ENCODE assay signal across 18 cellular contexts in genomic region chr1:232045134-232045533, GRCh38.
DNase-seq lines count a peak whose midpoint lies in the region; ATAC-seq and TF ChIP-seq lines count a peak whose summit lies in the region.
"Had no signal": no experiment of that assay in that cellular context is flagged by ENCODE, and none has a peak within 500 bp of the region (broad histone marks: within the 10 kb centered on the region; RNA-seq: fewer than 3 reads in every experiment).

No MANE protein-coding gene starts in this region.

- H2BK20ac ChIP-seq in H9 (ENCODE audit: low read depth, low read length, poor library complexity, severe bottlenecking), result no peak overlapping the region

- H4K91ac ChIP-seq in H9 (ENCODE audit: insufficient read length, low read depth, low read length), result no peak overlapping the region

- no peaks in the 10 kb centered on the region for H3K27me3 Mint-ChIP-seq in glutamatergic neuron (ENCODE audit: unreplicated experiment)
- H3K27me3 Mint-ChIP-seq in H9 (ENCODE audit: low read depth), result peaks cover 1% of the 10 kb centered on the region; the same call in 1 of the 2 replicates

- TF ChIP-seq CTCF in mammary epithelial cell (conservative IDR thresholded peaks at IDR 0.05 in 1 of 2, IDR thresholded peaks at IDR 0.05 in 1 of 2; ENCODE audit: extremely low read depth in 1 of 2, insufficient read depth in 1 of 2, low read depth in 1 of 2, low read length in 2 of 2), result no peak
- TF ChIP-seq CTCF in breast epithelium (IDR thresholded peaks at IDR 0.05), result no peak
- no peak for TF ChIP-seq CTCF in glutamatergic neuron (IDR thresholded peaks at IDR 0.05; ENCODE audit: partially characterized antibody, unreplicated experiment)
- TF ChIP-seq CTCF in H9 (conservative IDR thresholded peaks at IDR 0.05), result no peak

- dilution Hi-C loops in mammary epithelial cell (cut with HindIII; ENCODE audit: low sequenced_read_pairs), result no loop called here

- TF ChIP-seq POLR2A in breast epithelium (IDR thresholded peaks at IDR 0.05), result no peak

- no peak overlapping the region for H2BK15ac ChIP-seq in H9 (ENCODE audit: low read depth, low read length)

- no peaks in the 10 kb centered on the region for H3K9me3 ChIP-seq in mammary epithelial cell (replicated peaks; ENCODE audit: insufficient read depth, low read length)
- H3K9me3 ChIP-seq in breast epithelium, result no peaks in the 10 kb centered on the region
- H3K9me3 ChIP-seq in H9 (ENCODE audit: control insufficient read depth, low read depth, low read length), result no peaks in the 10 kb centered on the region
- H3K9me3 ChIP-seq: BE2C, SK-N-SH had no signal

- H3K23ac ChIP-seq in H9 (ENCODE audit: insufficient read length, low read depth, low read length), result no peak overlapping the region

- no peak for DNase-seq in mammary epithelial cell
- no peak for DNase-seq in breast epithelium (ENCODE audit: low spot score in 2 of 2)
- DNase-seq in NCI-H345 treated with DMSO at 0.1 percent for 48 hours (lab: John Stamatoyannopoulos, UW; ENCODE audit: unreplicated experiment), result peak; percentile 73
- no peak for DNase-seq in glutamatergic neuron
- DNase-seq in H9, result no peak
- DNase-seq: BE2C, DMS79, HCEC 1CT, Kasumi-1, NCI-H1436, NCI-H2029, NCI-H510A, NCI-H82, SIG-M5, SK-N-SH had no signal

- H3K23me2 ChIP-seq in H9 (ENCODE audit: insufficient read length, low read depth, low read length, poor library complexity, severe bottlenecking), result no peaks in the 10 kb centered on the region

- no peak overlapping the region for H4K5ac ChIP-seq in H9 (ENCODE audit: insufficient read length, low read depth, low read length)

- peaks cover 28% of the 10 kb centered on the region for H3K4me1 Mint-ChIP-seq in glutamatergic neuron (ENCODE audit: low read depth, unreplicated experiment)
- H3K4me1 Mint-ChIP-seq in H9, result peaks cover 21 to 26% of the 10 kb centered on the region in 2 experiments

- H3T11ph ChIP-seq in H9 (ENCODE audit: low read length), result no peak overlapping the region

- H3K9ac ChIP-seq in mammary epithelial cell (ENCODE audit: insufficient read depth, low read length) (no peak overlapping the region), H9 (ENCODE audit: extremely low read depth, insufficient read length, low read length) (no peak overlapping the region)
- H3K9ac ChIP-seq: SK-N-SH had no signal

- no TSS peak for BruUV-seq in mammary epithelial cell (replicated peaks; lab: Mats Ljungman, UMichigan)

- H3K27ac Mint-ChIP-seq in glutamatergic neuron (ENCODE audit: unreplicated experiment), result peak overlapping the region; percentile 65
- H3K27ac Mint-ChIP-seq in H9, result peak overlapping the region in 1 of 3 experiments; percentile 21; a peak in 3 of 7 replicates

- peak overlapping the region; percentile 7 for H3K4me3 Mint-ChIP-seq in glutamatergic neuron (ENCODE audit: unreplicated experiment)
- peak overlapping the region in 1 of 2 experiments; percentile 33; a peak in 3 of 5 replicates for H3K4me3 Mint-ChIP-seq in H9

- H3K27ac ChIP-seq in mammary epithelial cell (ENCODE audit: insufficient read depth, low read depth, low read length) (no peak overlapping the region), breast epithelium (no peak overlapping the region), H9 (ENCODE audit: insufficient read length, low read depth, low read length) (no peak overlapping the region)

- in situ Hi-C loops in mammary epithelial cell (cut with MboI; ENCODE audit: low sequenced_read_pairs in 2 of 2), result no loop called here

- CTCF ChIA-PET in mammary epithelial cell (lab: Charles Lee; ENCODE audit: low non-redundant PET), result no interaction called here

- H3K36me3 ChIP-seq in mammary epithelial cell (ENCODE audit: insufficient read depth, low read length) (no peaks in the 10 kb centered on the region), breast epithelium (no peaks in the 10 kb centered on the region)
- H3K36me3 ChIP-seq: BE2C had no signal

- no peak overlapping the region for H3K14ac ChIP-seq in H9 (ENCODE audit: insufficient read depth, low read length)

- H3K4me2 ChIP-seq in mammary epithelial cell (ENCODE audit: insufficient read depth, low read depth, low read length) (peak overlapping the region; percentile 45), H9 (ENCODE audit: insufficient read depth, insufficient read length, low read length) (no peak overlapping the region)
- H3K4me2 ChIP-seq: SK-N-SH had no signal

- H4K8ac ChIP-seq in H9 (replicated peaks; ENCODE audit: insufficient read length, low read depth, low read length), result no peak overlapping the region

- H3K79me1 ChIP-seq in H9 (ENCODE audit: insufficient read depth, low read depth, low read length, poor library complexity, severe bottlenecking), result no peaks in the 10 kb centered on the region

- no peak overlapping the region for H2AK5ac ChIP-seq in H9 (ENCODE audit: insufficient read length, low read length)

- no peaks in the 10 kb centered on the region for H3K79me2 ChIP-seq in mammary epithelial cell (ENCODE audit: insufficient read depth, low read length)
- H3K79me2 ChIP-seq in H9 (ENCODE audit: insufficient read depth, low read length), result no peaks in the 10 kb centered on the region

- H3K4me3 ChIP-seq in mammary epithelial cell (replicated peaks in 1 of 3; ENCODE audit: insufficient read depth in 1 of 3, low read depth in 2 of 3, low read length in 3 of 3) (no peak overlapping the region), breast epithelium (no peak overlapping the region)

- peak overlapping the region; percentile 30 for H2AFZ ChIP-seq in mammary epithelial cell (ENCODE audit: low read depth, low read length)
- no peak overlapping the region for H2AFZ ChIP-seq in H9 (ENCODE audit: low read length)

- H3K27me3 ChIP-seq in mammary epithelial cell (ENCODE audit: insufficient read depth, low read length) (no peaks in the 10 kb centered on the region), breast epithelium (no peaks in the 10 kb centered on the region), H9 (ENCODE audit: insufficient read depth, low read length) (no peaks in the 10 kb centered on the region)
- H3K27me3 ChIP-seq: BE2C had no signal

- peaks cover 3% of the 10 kb centered on the region for H3K9me3 Mint-ChIP-seq in glutamatergic neuron (ENCODE audit: unreplicated experiment)
- no peaks in the 10 kb centered on the region for H3K9me3 Mint-ChIP-seq in H9

- peaks cover 5% of the 10 kb centered on the region for H3K36me3 Mint-ChIP-seq in glutamatergic neuron (ENCODE audit: unreplicated experiment)
- no peaks in the 10 kb centered on the region; a peak in 1 of 7 replicates for H3K36me3 Mint-ChIP-seq in H9 (ENCODE audit: insufficient read depth in 1 of 3, low read depth in 3 of 3)

- H3K4me1 ChIP-seq in mammary epithelial cell (ENCODE audit: insufficient read depth, low read length) (peaks cover 12% of the 10 kb centered on the region), breast epithelium (no peaks in the 10 kb centered on the region), H9 (ENCODE audit: insufficient read depth, low read length) (peaks cover 14% of the 10 kb centered on the region; the same call in 1 of the 2 replicates)
- H3K4me1 ChIP-seq: BE2C had no signal

- no peak overlapping the region for H3K4ac ChIP-seq in H9 (ENCODE audit: low read depth, low read length)

- ATAC-seq in HG03432 (IDR thresholded peaks at IDR 0.05; ENCODE audit: unreplicated experiment) (no peak), HG03135 (IDR thresholded peaks at IDR 0.05; ENCODE audit: unreplicated experiment) (no peak)
- ATAC-seq: Panc1 had no signal

- H2BK120ac ChIP-seq in H9 (ENCODE audit: low read depth, low read length, poor library complexity, severe bottlenecking), result no peak overlapping the region

- no peak overlapping the region for H3K18ac ChIP-seq in H9 (ENCODE audit: insufficient read length, low read depth, low read length)

- WGBS in mammary epithelial cell (ENCODE audit: low coverage, missing lambda C conversion rate), result 48% methylated on average over 5 of the region's 5 CpGs
- WGBS in H9 (ENCODE audit: extremely low coverage, insufficient read length, low lambda C conversion rate), result no CpG with 5 or more reads among the region's 5 CpGs

- H2BK5ac ChIP-seq in H9 (ENCODE audit: insufficient read length, low read length), result no peak overlapping the region

- H4K20me1 ChIP-seq in mammary epithelial cell (ENCODE audit: insufficient read depth, low read length), result no peaks in the 10 kb centered on the region
- no peaks in the 10 kb centered on the region for H4K20me1 ChIP-seq in H9 (ENCODE audit: control insufficient read depth, insufficient read depth, insufficient read length)

- H3K56ac ChIP-seq in H9 (ENCODE audit: insufficient read length, low read depth, low read length), result no peak overlapping the region

- H2BK12ac ChIP-seq in H9 (ENCODE audit: insufficient read length, low read depth, low read length), result no peak overlapping the region

- intact Hi-C loops in mammary epithelial cell (cut with micrococcal nuclease), result loop anchor here (5.0 kb wide), 1 partner anchor 582 kb away; no protein-coding TSS in a partner anchor
- intact Hi-C loops in breast epithelium (cut with DNase I; ENCODE audit: low total_unique reads), result no loop called here
